ENCODE assay signal across 22 cellular contexts in the genomic region with DNA sequence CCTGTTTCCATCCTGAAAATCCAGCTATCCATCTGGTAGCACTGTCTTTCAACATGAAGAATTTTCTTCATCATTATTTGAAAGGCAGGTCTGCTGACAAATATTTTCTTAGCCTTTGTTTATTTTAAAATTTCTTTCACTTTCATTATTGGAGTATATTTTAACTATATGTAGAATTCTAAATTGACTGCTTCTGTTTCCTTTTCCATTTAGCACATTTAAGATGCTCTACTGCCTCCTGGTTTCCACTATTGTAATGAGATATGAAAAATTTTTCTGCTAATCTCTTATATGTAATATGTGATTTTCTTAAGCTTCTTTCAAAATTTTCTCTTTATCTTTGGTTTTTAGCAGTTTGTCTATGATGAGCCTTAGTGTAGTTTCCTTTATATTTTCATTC.
"Had no signal": no experiment of that assay in that cellular context is flagged by ENCODE, and none has a peak within 500 bp of the region (broad histone marks: within the 10 kb centered on the region; RNA-seq: fewer than 3 reads in every experiment).

No MANE protein-coding gene starts in this region.

- H3K36me3 ChIP-seq: colonic mucosa, gastrocnemius medialis, thyroid gland had no signal

- H3K4me3 ChIP-seq: colonic mucosa, gastrocnemius medialis, left ventricle myocardium inferior, spleen, thyroid gland had no signal

- ATAC-seq: activated CD8-positive, alpha-beta memory T cell treated with anti-CD3 and anti-CD28 coated beads, Interleukin-2, amount 10 ng/mL, durations not matched to agents 7 days and 5 days; activated T-helper 17 cell treated with anti-CD3 and anti-CD28 coated beads, Interleukin-2, amount 50 U/mL, for 72 hours; gastrocnemius medialis had no signal

- H3K4me1 Mint-ChIP-seq: activated B cell treated with CpG ODN at 0.5 μM for 24 hours; activated CD8-positive, alpha-beta memory T cell treated with anti-CD3 and anti-CD28 coated beads, Interleukin-2, amount 10 ng/mL, durations not matched to agents 7 days and 5 days; activated T-helper 17 cell treated with anti-CD3 and anti-CD28 coated beads, Interleukin-2, amount 50 U/mL, for 72 hours; brain had no signal

- H3K27me3 Mint-ChIP-seq: activated B cell treated with CpG ODN at 0.5 μM for 24 hours; activated CD4-positive, alpha-beta memory T cell treated with anti-CD3 and anti-CD28 coated beads for 36 hours; activated CD8-positive, alpha-beta memory T cell treated with anti-CD3 and anti-CD28 coated beads, Interleukin-2, amount 10 ng/mL, durations not matched to agents 7 days and 5 days; activated T-helper 17 cell treated with anti-CD3 and anti-CD28 coated beads, Interleukin-2, amount 50 U/mL, for 72 hours; brain had no signal

- H3K9me3 ChIP-seq: colonic mucosa, gastrocnemius medialis, left ventricle myocardium inferior, spleen, thyroid gland had no signal

- DNase-seq: activated B cell treated with CpG ODN at 0.5 μM for 24 hours; activated CD4-positive, alpha-beta memory T cell treated with anti-CD3 and anti-CD28 coated beads for 36 hours; activated CD4-positive, alpha-beta T cell treated with anti-CD3 and anti-CD28 coated beads for 4 hours; activated CD8-positive, alpha-beta memory T cell treated with anti-CD3 and anti-CD28 coated beads, Interleukin-2, amount 10 ng/mL, durations not matched to agents 7 days and 5 days; activated naive CD4-positive, alpha-beta T cell treated with Interleukin-2 at 50 U/mL for 16 hours; anterior cingulate cortex; caudate nucleus; colonic mucosa; endodermal cell; gastrocnemius medialis; head of caudate nucleus; kidney glomerular epithelial cell; left ventricle myocardium inferior; mammary epithelial cell; nephron progenitor cell; nucleus accumbens; retina; spleen; stimulated activated naive CD4-positive, alpha-beta T cell treated with Interleukin-2 at 50 U/mL for 16 hours; thyroid gland had no signal

- H3K4me3 Mint-ChIP-seq: activated B cell treated with CpG ODN at 0.5 μM for 24 hours; activated CD4-positive, alpha-beta memory T cell treated with anti-CD3 and anti-CD28 coated beads for 36 hours; activated CD8-positive, alpha-beta memory T cell treated with anti-CD3 and anti-CD28 coated beads, Interleukin-2, amount 10 ng/mL, durations not matched to agents 7 days and 5 days; activated T-helper 17 cell treated with anti-CD3 and anti-CD28 coated beads, Interleukin-2, amount 50 U/mL, for 72 hours; brain; endodermal cell; nephron progenitor cell had no signal

- H3K27ac Mint-ChIP-seq: activated B cell treated with CpG ODN at 0.5 μM for 24 hours; activated CD4-positive, alpha-beta memory T cell treated with anti-CD3 and anti-CD28 coated beads for 36 hours; activated CD8-positive, alpha-beta memory T cell treated with anti-CD3 and anti-CD28 coated beads, Interleukin-2, amount 10 ng/mL, durations not matched to agents 7 days and 5 days; activated T-helper 17 cell treated with anti-CD3 and anti-CD28 coated beads, Interleukin-2, amount 50 U/mL, for 72 hours; brain; endodermal cell; nephron progenitor cell had no signal

- H3K27me3 ChIP-seq: colonic mucosa, gastrocnemius medialis, spleen, thyroid gland had no signal

- H3K9me3 Mint-ChIP-seq: endodermal cell, nephron progenitor cell had no signal

- H3K4me1 ChIP-seq: colonic mucosa, gastrocnemius medialis, left ventricle myocardium inferior, spleen, thyroid gland had no signal
